In genomic region chr17:21043296-21044232, GRCh38 we compare ENCODE assay signal across 8 cellular contexts. TPM values are rescaled to one million over a fixed set of nuclear protein-coding genes. Genes with fewer than 3 reads are reported as not detected.
DNase-seq lines count a peak whose midpoint lies in the region; ATAC-seq and TF ChIP-seq lines count a peak whose summit lies in the region.

No MANE protein-coding gene starts in this region.

- H3K9ac ChIP-seq in neural cell (ENCODE audit: low read length) (peak overlapping the region; percentile 95), stomach smooth muscle (ENCODE audit: low read length in 2 of 2) (peak overlapping the region; percentile 81 to 90)

- H3K27ac ChIP-seq in OCI-LY7 (ENCODE audit: low read depth, low read length, poor library complexity, severe bottlenecking) (peak overlapping the region; percentile 86), neural cell (ENCODE audit: low read length) (peak overlapping the region; percentile 98), stomach smooth muscle (ENCODE audit: low read length) (peak overlapping the region; percentile 94)

- no peaks in the 10 kb centered on the region for H3K27me3 ChIP-seq in neural cell (ENCODE audit: insufficient read depth, low read depth, low read length)
- no peaks in the 10 kb centered on the region for H3K27me3 ChIP-seq in stomach smooth muscle (ENCODE audit: control insufficient read depth in 1 of 2, insufficient read depth in 2 of 2, low read length in 2 of 2)

- H3K4me2 ChIP-seq in OCI-LY7 (ENCODE audit: low read length) (peak overlapping the region; percentile 94), neural cell (ENCODE audit: low read length) (peak overlapping the region; percentile 86)

- H3K4me1 ChIP-seq in OCI-LY7 (ENCODE audit: insufficient read depth, low read length, poor library complexity, severe bottlenecking) (peaks cover 30% of the 10 kb centered on the region), stomach smooth muscle (ENCODE audit: control insufficient read depth, insufficient read depth, low read length) (peaks cover 20% of the 10 kb centered on the region)

- H3K79me2 ChIP-seq in OCI-LY7 (ENCODE audit: insufficient read depth, low read depth, low read length) (peaks cover 41% of the 10 kb centered on the region), neural cell (replicated peaks; ENCODE audit: insufficient read depth, low read length) (peaks cover 39% of the 10 kb centered on the region)

- H3K9me2 ChIP-seq in OCI-LY7 (ENCODE audit: insufficient read depth, low read length) (no peaks in the 10 kb centered on the region), neural cell (ENCODE audit: insufficient read depth, low read length) (no peaks in the 10 kb centered on the region)

- BruUV-seq in OCI-LY7 (replicated peaks; lab: Mats Ljungman, UMichigan) = TSS peak; percentile 84

- H3F3A ChIP-seq in neural cell (ENCODE audit: insufficient read depth, low read length, poor library complexity, severe bottlenecking) = peaks cover 8% of the 10 kb centered on the region

- POLR2A ChIA-PET in OCI-LY7 (lab: Charles Lee) = interaction anchor here (0.6 to 4.1 kb wide), 17 partner anchors 9 to 432 kb away, joined by 3 to 57 read pairs (median 4); partner anchors contain the start of genes DHRS7B and TMEM11

- CTCF ChIA-PET in OCI-LY7 (lab: Charles Lee; ENCODE audit: unreplicated experiment) = interaction anchor here (1.0 to 2.1 kb wide), 5 partner anchors 9 to 56 kb away, joined by 4 to 17 read pairs (median 6); no protein-coding TSS in a partner anchor

- TF ChIP-seq RAD21 in neural cell (conservative IDR thresholded peaks at IDR 0.05) = peak; percentile 69

- peak; percentile 77 for ATAC-seq in GM21381 (IDR thresholded peaks at IDR 0.05; ENCODE audit: unreplicated experiment)

- H2AFZ ChIP-seq in OCI-LY7 (ENCODE audit: low read length) (peak overlapping the region; percentile 67), neural cell (ENCODE audit: low read depth, low read length) (peak overlapping the region; percentile 11)

- peaks cover 15% of the 10 kb centered on the region; the same call in 1 of the 2 replicates for H4K20me1 ChIP-seq in OCI-LY7 (ENCODE audit: insufficient read depth, low read length)
- H4K20me1 ChIP-seq in neural cell (ENCODE audit: insufficient read depth) = peaks cover 32% of the 10 kb centered on the region

- H3K4me3 ChIP-seq in OCI-LY7 (ENCODE audit: low read depth, low read length, poor library complexity, severe bottlenecking) (peak overlapping the region; percentile 66), neural cell (ENCODE audit: low read length) (peak overlapping the region; percentile 74), stomach smooth muscle (ENCODE audit: low read length in 2 of 2) (peak overlapping the region; percentile 66 to 76)

- DNase-seq in DMS 273 (lab: John Stamatoyannopoulos, UW; ENCODE audit: unreplicated experiment) (peak; percentile 98), HUDEP-2 (lab: John Stamatoyannopoulos, UW; ENCODE audit: unreplicated experiment in 76 of 76) (peak in 75 of 76 experiments; percentile 64 to 99 (median 95)), OCI-LY7 (ENCODE audit: low spot score) (peak; percentile 39), fibroblast of gingiva (ENCODE audit: low read depth) (peak; percentile 99)
- DNase-seq in activated T-cell treated with anti-CD3 and anti-CD28 coated beads, Interleukin-2, amount 50 U/mL, for 1 hour = peak; percentile 94

- peak; percentile 89 for TF ChIP-seq EP300 in neural cell (conservative IDR thresholded peaks at IDR 0.05; ENCODE audit: poor library complexity, severe bottlenecking)

- intact Hi-C loops in OCI-LY7 (cut with micrococcal nuclease; ENCODE audit: unreplicated experiment) = loop anchor here (1.0 to 5.0 kb wide), 4 partner anchors 9 to 244 kb away; partner anchors contain the start of gene TMEM11

- H3K9me3 ChIP-seq in OCI-LY7 (ENCODE audit: low read length) (no peaks in the 10 kb centered on the region), neural cell (ENCODE audit: low read length) (no peaks in the 10 kb centered on the region), stomach smooth muscle (ENCODE audit: control insufficient read depth in 2 of 2, low read length in 2 of 2) (no peaks in the 10 kb centered on the region)

- H3K36me3 ChIP-seq in OCI-LY7 (ENCODE audit: insufficient read depth, low read length) = peaks cover 25% of the 10 kb centered on the region
- H3K36me3 ChIP-seq in neural cell (ENCODE audit: insufficient read depth, low read length) = no peaks in the 10 kb centered on the region
- H3K36me3 ChIP-seq in stomach smooth muscle (ENCODE audit: control insufficient read depth in 2 of 2, insufficient read depth in 2 of 2, low read length in 2 of 2) = no peaks in the 10 kb centered on the region

- TF ChIP-seq CTCF in OCI-LY7 (conservative IDR thresholded peaks at IDR 0.05; ENCODE audit: low read length) (peak; percentile 94), neural cell (IDR thresholded peaks at IDR 0.05; ENCODE audit: poor library complexity, severe bottlenecking) (peak; percentile 98)

TF ChIP-seq in neural cell, 6 proteins besides CTCF, POLR2A, EP300 and RAD21:
- TF ChIP-seq POLR2AphosphoS5 (IDR thresholded peaks at IDR 0.05) (peak; percentile 90), EZH2 (IDR thresholded peaks at IDR 0.05; ENCODE audit: borderline replicate concordance, insufficient read depth, low read length, poor library complexity, severe bottlenecking) (no peak), REST (IDR thresholded peaks at IDR 0.05; ENCODE audit: borderline replicate concordance) (peak; percentile 84), MXI1 (conservative IDR thresholded peaks at IDR 0.05; ENCODE audit: poor library complexity, severe bottlenecking) (peak; percentile 74), SMC3 (conservative IDR thresholded peaks at IDR 0.05; ENCODE audit: poor library complexity) (peak; percentile 70), TAF1 (IDR thresholded peaks at IDR 0.05; ENCODE audit: low read depth) (peak; percentile 24)

RNA-seq across cellular contexts. Expression of gene USP22, which starts 0.8 kb away (rescaled TPM):
- 144 and 180 TPM in 2 replicates for total RNA-seq in OCI-LY7 (2014; rRNA removed; shearing (Covaris generic))
- 302 TPM in 2 replicates for total RNA-seq in OCI-LY7 (2022)
- polyA plus RNA-seq in neural cell = 269 and 274 TPM in 2 replicates
- 638 and 676 TPM in 2 replicates for polyA minus RNA-seq in neural cell

Comparison
In these comparisons a context has a peak if more than half of its experiments do, and no peak if none do; other contexts are left out.
1. Peak in every context shown above with its lines: DNase-seq, ATAC-seq, H3K4me3 ChIP-seq and H3K27ac ChIP-seq.
2. DNase-seq: peak in every context shown above with its lines; median percentile 99 in fibroblast of gingiva; 98 in DMS 273; 95 in HUDEP-2; 94 in activated T-cell treated with anti-CD3 and anti-CD28 coated beads, Interleukin-2, amount 50 U/mL, for 1 hour; 39 in OCI-LY7.